14 cellular contexts compared by ENCODE assay signal in the genomic region with DNA sequence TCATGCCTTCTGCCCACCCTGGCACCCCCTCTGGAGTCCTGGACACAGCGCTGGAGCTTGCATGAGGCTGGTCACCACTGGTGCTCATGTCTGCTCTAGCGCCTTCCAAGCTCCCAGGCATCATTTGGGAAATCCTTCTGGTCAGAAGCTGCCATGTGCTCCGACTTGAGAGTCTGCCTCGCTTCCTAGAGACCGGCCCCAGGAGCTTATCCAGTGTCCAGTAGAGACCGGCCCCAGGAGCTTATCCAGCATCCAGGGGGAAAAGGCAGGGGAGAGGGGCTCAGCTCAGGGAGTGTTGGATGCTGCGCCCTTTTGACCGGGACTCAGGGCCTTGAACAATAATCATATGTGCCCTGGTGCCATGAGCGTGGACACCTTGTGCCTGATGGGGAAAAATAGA.
DNase-seq lines count a peak whose midpoint lies in the region; ATAC-seq and TF ChIP-seq lines count a peak whose summit lies in the region.
"Had no signal": no experiment of that assay in that cellular context is flagged by ENCODE, and none has a peak within 500 bp of the region (broad histone marks: within the 10 kb centered on the region; RNA-seq: fewer than 3 reads in every experiment).

No MANE protein-coding gene starts in this region.

- peaks cover 52% of the 10 kb centered on the region for H3K4me1 ChIP-seq in left ventricle myocardium inferior

- no peak overlapping the region for H3K4me3 Mint-ChIP-seq in glutamatergic neuron (ENCODE audit: unreplicated experiment)
- H3K4me3 Mint-ChIP-seq in progenitor cell of endocrine pancreas (ENCODE audit: low read depth): no peak overlapping the region
- H3K4me3 Mint-ChIP-seq: CD14-positive monocyte; CD8-positive, alpha-beta T cell; HFFc6 had no signal

- H3K4me3 ChIP-seq in left ventricle myocardium inferior (no peak overlapping the region), WERI-Rb-1 (ENCODE audit: low read depth, low read length) (no peak overlapping the region)

- H3K27me3 Mint-ChIP-seq in glutamatergic neuron (ENCODE audit: unreplicated experiment) (peaks cover 8% of the 10 kb centered on the region), progenitor cell of endocrine pancreas (no peaks in the 10 kb centered on the region)

- TF ChIP-seq CTCF in left ventricle myocardium inferior (IDR thresholded peaks at IDR 0.05; ENCODE audit: borderline replicate concordance) (no peak), WERI-Rb-1 (IDR thresholded peaks at IDR 0.05; ENCODE audit: low read depth, low read length) (no peak), glutamatergic neuron (IDR thresholded peaks at IDR 0.05; ENCODE audit: partially characterized antibody, unreplicated experiment) (no peak), progenitor cell of endocrine pancreas (IDR thresholded peaks at IDR 0.05; ENCODE audit: unreplicated experiment) (no peak)

- H3K9me3 ChIP-seq in left ventricle myocardium inferior (replicated peaks) (no peaks in the 10 kb centered on the region), WERI-Rb-1 (ENCODE audit: severe bottlenecking) (peaks cover 4% of the 10 kb centered on the region)

- H3K4me1 Mint-ChIP-seq in glutamatergic neuron (ENCODE audit: low read depth, unreplicated experiment): peaks cover 50% of the 10 kb centered on the region
- H3K4me1 Mint-ChIP-seq in progenitor cell of endocrine pancreas (ENCODE audit: low read depth): peaks cover 49% of the 10 kb centered on the region

- H3K9me3 Mint-ChIP-seq in glutamatergic neuron (ENCODE audit: unreplicated experiment) (peaks cover 6% of the 10 kb centered on the region), progenitor cell of endocrine pancreas (ENCODE audit: low read depth) (peaks cover 4% of the 10 kb centered on the region)
- H3K9me3 Mint-ChIP-seq: CD8-positive, alpha-beta T cell had no signal

- H3K36me3 Mint-ChIP-seq in glutamatergic neuron (ENCODE audit: unreplicated experiment) (peaks cover 6% of the 10 kb centered on the region), progenitor cell of endocrine pancreas (ENCODE audit: insufficient read depth) (peaks cover 16% of the 10 kb centered on the region)

- intact Hi-C loops in left ventricle myocardium inferior (cut with micrococcal nuclease): no loop called here
- intact Hi-C loops in left ventricle myocardium superior (cut with micrococcal nuclease): no loop called here

- DNase-seq in left ventricle myocardium inferior (no peak), left ventricle myocardium superior (no peak), WERI-Rb-1 (peak; percentile 50), glutamatergic neuron (no peak), progenitor cell of endocrine pancreas (ENCODE audit: low spot score, unreplicated experiment) (no peak), epidermal melanocyte (ENCODE audit: insufficient read length, low spot score) (no peak), activated gamma-delta T cell (lab: John Stamatoyannopoulos, UW) (no peak)
- DNase-seq: CD8-positive, alpha-beta T cell; GOT3; HCEC 1CT; HFFc6 had no signal

- H3K27ac ChIP-seq in left ventricle myocardium inferior (replicated peaks): peak overlapping the region; percentile 85
- peak overlapping the region; percentile 61 for H3K27ac ChIP-seq in WERI-Rb-1
- H3K27ac ChIP-seq: 22Rv1 had no signal

- H3K27me3 ChIP-seq in left ventricle myocardium inferior (ENCODE audit: low read depth) (no peaks in the 10 kb centered on the region), WERI-Rb-1 (ENCODE audit: insufficient read depth, low read depth, severe bottlenecking) (no peaks in the 10 kb centered on the region)

- H3K36me3 ChIP-seq in left ventricle myocardium inferior (no peaks in the 10 kb centered on the region), WERI-Rb-1 (peaks cover 23% of the 10 kb centered on the region)

- no peak for ATAC-seq in left ventricle myocardium superior
- no peak for ATAC-seq in GM18867 (IDR thresholded peaks at IDR 0.05; ENCODE audit: unreplicated experiment)
- ATAC-seq: CD8-positive, alpha-beta T cell had no signal

- H3K27ac Mint-ChIP-seq in glutamatergic neuron (ENCODE audit: unreplicated experiment) (peak overlapping the region; percentile 55), progenitor cell of endocrine pancreas (peak overlapping the region; percentile 35)
- H3K27ac Mint-ChIP-seq: CD8-positive, alpha-beta T cell; HFFc6 had no signal
